1 cellular context compared by ENCODE assay signal in genomic region chr10:77493851-77494788, GRCh38.
TF ChIP-seq lines count a peak whose summit lies in the region.

No MANE protein-coding gene starts in this region.

TF ChIP-seq in HCT116, 20 proteins besides CTCF, POLR2A, EP300 and RAD21 (continued from another document):
- TF ChIP-seq ATF3 (IDR thresholded peaks at IDR 0.05) (no peak), ZFX (IDR thresholded peaks at IDR 0.05) (no peak), EGR1 (IDR thresholded peaks at IDR 0.05; ENCODE audit: low read depth) (no peak), MAX (IDR thresholded peaks at IDR 0.05) (no peak), JUND (IDR thresholded peaks at IDR 0.05) (no peak)
